Comparison of ENCODE assay signal across 1 cellular context in the genomic region with DNA sequence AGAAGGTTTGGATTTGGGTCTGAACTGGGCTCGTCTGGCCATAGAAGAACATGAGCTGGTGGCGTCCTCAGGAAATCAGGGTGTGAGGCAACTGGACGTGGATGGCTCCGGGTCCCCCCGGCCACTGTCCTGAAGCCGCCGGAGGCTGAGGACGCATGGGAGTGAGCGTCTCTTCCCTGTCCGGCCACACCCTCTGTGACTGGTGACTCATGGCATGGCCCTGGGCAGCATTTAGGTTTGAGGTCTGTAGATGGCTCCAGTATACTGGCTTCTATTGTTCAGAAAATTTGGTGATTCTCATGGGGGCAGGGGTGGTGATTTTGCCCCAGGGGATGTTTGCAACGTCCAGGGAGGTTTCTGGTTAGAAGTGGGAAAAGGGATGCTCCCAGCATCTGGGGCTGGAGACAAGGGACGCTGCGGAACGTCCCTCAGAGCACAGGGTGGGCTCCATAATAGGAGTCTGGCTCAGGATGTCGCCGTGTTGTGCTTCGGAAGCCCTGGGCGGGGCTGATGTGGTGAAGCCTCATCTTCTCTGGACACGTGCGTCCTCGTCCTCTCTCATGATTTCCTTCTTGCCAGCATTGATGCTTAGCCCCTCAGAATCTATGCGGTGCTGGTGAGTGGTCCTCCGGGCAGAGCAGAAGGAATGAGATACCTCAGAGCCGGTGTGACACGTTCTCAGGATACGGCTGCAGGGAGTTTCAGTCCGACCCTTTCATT.
A peak's percentile ranks its signal among the peaks of the same experiment; 100 is the strongest.
TF ChIP-seq lines count a peak whose summit lies in the region.

No MANE protein-coding gene starts in this region.

TF ChIP-seq in K562, 482 proteins besides CTCF, POLR2A, EP300 and RAD21:
- TF ChIP-seq ZNF274 (IDR thresholded peaks at IDR 0.05; ENCODE audit: borderline replicate concordance, low read depth, low read length): no peak
- TF ChIP-seq IFI16 (CRISPR knock-in tag; IDR thresholded peaks at IDR 0.05): no peak
- 0 out of 2 replicates have a peak, but pooled peaks have one; percentile 14 for TF ChIP-seq POLR2G (IDR thresholded peaks at IDR 0.05; ENCODE audit: low read depth, low read length)
- TF ChIP-seq GTF2B (IDR thresholded peaks at IDR 0.05; ENCODE audit: extremely low read depth, insufficient read length): no peak
TF ChIP-seq in K562: peak in this region for 1.
